Comparison of ENCODE assay signal across 10 cellular contexts in genomic region chr2:177604291-177605065, GRCh38.
DNase-seq lines count a peak whose midpoint lies in the region; TF ChIP-seq lines count a peak whose summit lies in the region.
"Had no signal": no experiment of that assay in that cellular context is flagged by ENCODE, and none has a peak within 500 bp of the region (broad histone marks: within the 10 kb centered on the region; RNA-seq: fewer than 3 reads in every experiment).

No MANE protein-coding gene starts in this region.

- no peaks in the 10 kb centered on the region for H3K79me2 ChIP-seq in SU-DHL-6 (ENCODE audit: insufficient read depth, low read length)

- H3K4me3 Mint-ChIP-seq in activated naive CD8-positive, alpha-beta T cell treated with anti-CD3 and anti-CD28 coated beads for 36 hours, result no peak overlapping the region
- H3K4me3 Mint-ChIP-seq: activated T-cell treated with anti-CD3 and anti-CD28 coated beads, Interleukin-2, amount 50 U/mL, for 72 hours had no signal

- peaks cover 1% of the 10 kb centered on the region for H3K36me3 Mint-ChIP-seq in activated naive CD8-positive, alpha-beta T cell treated with anti-CD3 and anti-CD28 coated beads for 36 hours

- H3K9me3 ChIP-seq in SU-DHL-6 (ENCODE audit: insufficient read depth, low read length), result no peaks in the 10 kb centered on the region

- DNase-seq in NCI-H1092 treated with DMSO at 0.1 percent for 48 hours (lab: John Stamatoyannopoulos, UW), result peak; percentile 5
- no peak for DNase-seq in NCI-H1092 (lab: John Stamatoyannopoulos, UW)
- DNase-seq in KG1 (lab: John Stamatoyannopoulos, UW), result peak; percentile 10
- peak; percentile 52 for DNase-seq in glomerular visceral epithelial cell (ENCODE audit: extremely low spot score)
- peak; percentile 69 for DNase-seq in renal cortical epithelial cell (ENCODE audit: low read depth)
- DNase-seq in activated naive CD8-positive, alpha-beta T cell treated with anti-CD3 and anti-CD28 coated beads for 36 hours, result no peak
- DNase-seq in GOT3 (lab: John Stamatoyannopoulos, UW), result no peak

- peak; percentile 69 for TF ChIP-seq CTCF in SU-DHL-6 (IDR thresholded peaks at IDR 0.05; ENCODE audit: insufficient read depth, low read length, poor library complexity, severe bottlenecking)

- no peaks in the 10 kb centered on the region for H3K27me3 Mint-ChIP-seq in activated naive CD8-positive, alpha-beta T cell treated with anti-CD3 and anti-CD28 coated beads for 36 hours

- peaks cover 3% of the 10 kb centered on the region for H3K9me3 Mint-ChIP-seq in activated naive CD8-positive, alpha-beta T cell treated with anti-CD3 and anti-CD28 coated beads for 36 hours

- no peak overlapping the region for H3K27ac ChIP-seq in SU-DHL-6 (ENCODE audit: low read depth, low read length)
- H3K27ac ChIP-seq: BLaER1 treated with 17β-estradiol and CSF1 and Interleukin-3, amounts not matched to agents 10 nM and 100 nM had no signal

- H3K9ac ChIP-seq in SU-DHL-6 (ENCODE audit: low read length), result no peak overlapping the region
- H3K9ac ChIP-seq: BLaER1 treated with 17β-estradiol and CSF1 and Interleukin-3, amounts not matched to agents 10 nM and 100 nM had no signal

- H3K9me2 ChIP-seq in SU-DHL-6 (replicated peaks; ENCODE audit: insufficient read depth, low read length), result no peaks in the 10 kb centered on the region

- no peak overlapping the region for H2AFZ ChIP-seq in SU-DHL-6 (ENCODE audit: low read depth, low read length, severe bottlenecking)

- H3K27me3 ChIP-seq in SU-DHL-6 (ENCODE audit: low read length), result no peaks in the 10 kb centered on the region
- H3K27me3 ChIP-seq: BLaER1 treated with 17β-estradiol and CSF1 and Interleukin-3, amounts not matched to agents 10 nM and 100 nM had no signal

- H3K4me2 ChIP-seq in SU-DHL-6 (ENCODE audit: low read depth, low read length, poor library complexity, severe bottlenecking), result no peak overlapping the region
- H3K4me2 ChIP-seq: BLaER1 treated with 17β-estradiol and CSF1 and Interleukin-3, amounts not matched to agents 10 nM and 100 nM had no signal

- no peaks in the 10 kb centered on the region for H3F3A ChIP-seq in SU-DHL-6 (ENCODE audit: insufficient read depth)

- H3K4me3 ChIP-seq in SU-DHL-6 (ENCODE audit: insufficient read depth, low read length, poor library complexity, severe bottlenecking), result no peak overlapping the region
- H3K4me3 ChIP-seq: BLaER1 treated with 17β-estradiol and CSF1 and Interleukin-3, amounts not matched to agents 10 nM and 100 nM had no signal

- H4K20me1 ChIP-seq in SU-DHL-6 (ENCODE audit: low read depth, low read length), result no peaks in the 10 kb centered on the region
- H4K20me1 ChIP-seq: BLaER1 treated with 17β-estradiol and CSF1 and Interleukin-3, amounts not matched to agents 10 nM and 100 nM had no signal

- H3K27ac Mint-ChIP-seq in activated naive CD8-positive, alpha-beta T cell treated with anti-CD3 and anti-CD28 coated beads for 36 hours, result no peak overlapping the region
- H3K27ac Mint-ChIP-seq: activated T-cell treated with anti-CD3 and anti-CD28 coated beads, Interleukin-2, amount 50 U/mL, for 72 hours had no signal

- H3K4me1 Mint-ChIP-seq in activated naive CD8-positive, alpha-beta T cell treated with anti-CD3 and anti-CD28 coated beads for 36 hours, result no peaks in the 10 kb centered on the region

- no peaks in the 10 kb centered on the region for H3K36me3 ChIP-seq in SU-DHL-6 (ENCODE audit: low read length)
- H3K36me3 ChIP-seq: BLaER1 treated with 17β-estradiol and CSF1 and Interleukin-3, amounts not matched to agents 10 nM and 100 nM had no signal

Comparison
In these comparisons a context has a peak if more than half of its experiments do, and no peak if none do; other contexts are left out.
1. DNase-seq: peak in NCI-H1092 treated with DMSO at 0.1 percent for 48 hours (single experiment), KG1 (single experiment), glomerular visceral epithelial cell (single experiment) and renal cortical epithelial cell (single experiment); none in NCI-H1092 (single experiment), activated naive CD8-positive, alpha-beta T cell treated with anti-CD3 and anti-CD28 coated beads for 36 hours (single experiment) and GOT3 (single experiment).